In genomic region chr10:52477305-52477704, GRCh38 we compare ENCODE assay signal across 19 cellular contexts.
"Had no signal": no experiment of that assay in that cellular context is flagged by ENCODE, and none has a peak within 500 bp of the region (broad histone marks: within the 10 kb centered on the region; RNA-seq: fewer than 3 reads in every experiment).

No MANE protein-coding gene starts in this region.

- H3K27ac ChIP-seq: heart left ventricle, neutrophil, psoas muscle, right lobe of liver, tibial artery, upper lobe of left lung, uterus had no signal

- H3K36me3 ChIP-seq: heart left ventricle, neutrophil, right lobe of liver, tibial artery, upper lobe of left lung, uterus had no signal

- H3K4me1 ChIP-seq: heart left ventricle, psoas muscle, right lobe of liver, tibial artery, upper lobe of left lung, uterus had no signal

- H3K9me3 ChIP-seq: heart left ventricle, mucosa of descending colon, neutrophil, psoas muscle, right lobe of liver, tibial artery, upper lobe of left lung, uterus had no signal

- H3K4me3 ChIP-seq: heart left ventricle, mucosa of descending colon, psoas muscle, right lobe of liver, tibial artery, upper lobe of left lung, uterus had no signal

- DNase-seq: effector memory CD4-positive, alpha-beta T cell; heart left ventricle; islet precursor cell; mammary epithelial cell; mucosa of descending colon; naive thymus-derived CD8-positive, alpha-beta T cell; psoas muscle; retina; right lobe of liver; stimulated activated CD4-positive, alpha-beta T cell treated with anti-CD3 and anti-CD28 coated beads, Interleukin-15, amount 100 ng/mL, for 24 hours; stimulated activated CD4-positive, alpha-beta T cell treated with anti-CD3 and anti-CD28 coated beads, Interleukin-1b, Interleukin-23, amount 100 ng/mL, for 48 hours; stimulated activated CD4-positive, alpha-beta T cell treated with anti-CD3 and anti-CD28 coated beads, Interleukin-4, amount 100 ng/mL, for 24 hours; tibial artery; upper lobe of left lung; uterus had no signal

- ATAC-seq: esophagus mucosa; heart left ventricle; left lobe of liver; mucosa of descending colon; naive thymus-derived CD8-positive, alpha-beta T cell; psoas muscle; right lobe of liver; stimulated activated memory B cell treated with anti-CD40 and anti-IgM and Interleukin-4, amounts not matched to agents 10 μg/mL and 1 μg/mL and 100 μg/mL, for 72 hours had no signal
